Comparison of ENCODE assay signal across 18 cellular contexts in genomic region chr6:107275330-107275865, GRCh38.
DNase-seq lines count a peak whose midpoint lies in the region; ATAC-seq and TF ChIP-seq lines count a peak whose summit lies in the region.
"Had no signal": no experiment of that assay in that cellular context is flagged by ENCODE, and none has a peak within 500 bp of the region (broad histone marks: within the 10 kb centered on the region; RNA-seq: fewer than 3 reads in every experiment).

No MANE protein-coding gene starts in this region.

- BruUV-seq in IMR-90 (replicated peaks; lab: Mats Ljungman, UMichigan): no TSS peak

- in situ Hi-C loops in IMR-90 (cut with MboI; ENCODE audit: low sequenced_read_pairs): no loop called here

- no peak overlapping the region for H3K18ac ChIP-seq in IMR-90 (ENCODE audit: low read depth, low read length)

- H2AK9ac ChIP-seq in IMR-90 (replicated peaks; ENCODE audit: low read depth, low read length, poor library complexity): no peak overlapping the region

- no peaks in the 10 kb centered on the region for H3K27me3 Mint-ChIP-seq in naive thymus-derived CD8-positive, alpha-beta T cell
- H3K27me3 Mint-ChIP-seq in GM23338 (ENCODE audit: insufficient read depth, low read depth, poor library complexity): no peaks in the 10 kb centered on the region
- H3K27me3 Mint-ChIP-seq: naive B cell had no signal

- no peak overlapping the region for H4K5ac ChIP-seq in IMR-90 (ENCODE audit: low read depth, low read length)

- no peak overlapping the region for H3K27ac Mint-ChIP-seq in naive thymus-derived CD8-positive, alpha-beta T cell
- H3K27ac Mint-ChIP-seq in GM23338: no peak overlapping the region
- H3K27ac Mint-ChIP-seq: activated T-cell treated with anti-CD3 and anti-CD28 coated beads, Interleukin-2, amount 50 U/mL, for 72 hours; naive B cell had no signal

- DNase-seq in Daoy (ENCODE audit: low read depth) (peak; percentile 59), IMR-90 (peak; percentile 12), amniotic epithelial cell (ENCODE audit: low read depth) (peak; percentile 39), kidney tubule cell (ENCODE audit: low spot score) (peak; percentile 2), GM23338 (ENCODE audit: low spot score) (no peak)
- no peak for DNase-seq in naive thymus-derived CD8-positive, alpha-beta T cell
- DNase-seq: activated CD4-positive, alpha-beta T cell treated with anti-CD3 and anti-CD28 coated beads, Interleukin-2, amount 50 U/mL, for 48 hours; activated T-cell treated with anti-CD3 and anti-CD28 coated beads, Interleukin-2, amount 50 U/mL, for 72 hours; amygdala; naive B cell; NCI-H1417 treated with DMSO at 0.1 percent for 48 hours; NCI-H524 treated with DMSO at 0.1 percent for 48 hours; stimulated activated CD4-positive, alpha-beta T cell treated with anti-CD3 and anti-CD28 coated beads, Interleukin-2, amount 100 ng/mL, for 48 hours had no signal

- no peak overlapping the region for H2BK20ac ChIP-seq in IMR-90 (ENCODE audit: low read depth, low read length)

- no peaks in the 10 kb centered on the region for H3K79me2 ChIP-seq in GM23338 (replicated peaks; ENCODE audit: insufficient read depth)

- H4K91ac ChIP-seq in IMR-90 (ENCODE audit: insufficient read depth, low read depth, low read length): no peak overlapping the region

- TF ChIP-seq RAD21 in IMR-90 (IDR thresholded peaks at IDR 0.05; ENCODE audit: low read length): no peak

- H3K4ac ChIP-seq in IMR-90 (ENCODE audit: low read depth, low read length): no peak overlapping the region

- no peak overlapping the region for H2BK15ac ChIP-seq in IMR-90 (ENCODE audit: low read depth, low read length)

- H3K4me1 ChIP-seq in IMR-90 (ENCODE audit: control insufficient read depth, insufficient read depth, low read length) (no peaks in the 10 kb centered on the region), GM23338 (ENCODE audit: insufficient read depth) (peaks cover 11% of the 10 kb centered on the region; the same call in 1 of the 2 replicates)
- H3K4me1 ChIP-seq: tibial nerve had no signal

- dilution Hi-C loops in IMR-90 (cut with HindIII; ENCODE audit: low sequenced_read_pairs, unreplicated experiment): no loop called here

- H3K79me1 ChIP-seq in IMR-90 (ENCODE audit: low read depth in 1 of 2, low read length in 2 of 2): peaks cover 0 to 3% of the 10 kb centered on the region in 2 experiments; a peak in 1 of 4 replicates

- no peak overlapping the region for H2BK120ac ChIP-seq in IMR-90 (ENCODE audit: low read depth, low read length)

- H3K56ac ChIP-seq in IMR-90 (ENCODE audit: extremely low read depth, insufficient read depth, low read length): no peak overlapping the region

- TF ChIP-seq POLR2A in IMR-90 (IDR thresholded peaks at IDR 0.05; ENCODE audit: low read depth, low read length) (no peak), GM18505 (IDR thresholded peaks at IDR 0.05; ENCODE audit: borderline replicate concordance, extremely low read depth, insufficient read depth, insufficient read length) (no peak)

- no peak overlapping the region for H4K8ac ChIP-seq in IMR-90 (ENCODE audit: low read depth in 2 of 2, low read length in 2 of 2)

- H3K9me1 ChIP-seq in IMR-90 (ENCODE audit: insufficient read depth, low read length): peaks cover 3% of the 10 kb centered on the region; the same call in 1 of the 2 replicates

- H3F3A ChIP-seq in GM23338 (replicated peaks; ENCODE audit: low read depth): no peaks in the 10 kb centered on the region

- no peak overlapping the region for H3K4me3 Mint-ChIP-seq in naive thymus-derived CD8-positive, alpha-beta T cell
- H3K4me3 Mint-ChIP-seq in GM23338: no peak overlapping the region
- H3K4me3 Mint-ChIP-seq: activated T-cell treated with anti-CD3 and anti-CD28 coated beads, Interleukin-2, amount 50 U/mL, for 72 hours had no signal

- no peak overlapping the region for H2BK5ac ChIP-seq in IMR-90 (ENCODE audit: low read depth, low read length, poor library complexity, severe bottlenecking)

- H3K4me2 ChIP-seq in IMR-90 (ENCODE audit: low read depth, low read length) (no peak overlapping the region), GM23338 (no peak overlapping the region)

- H2AFZ ChIP-seq in IMR-90 (replicated peaks; ENCODE audit: low read length, poor library complexity) (no peak overlapping the region), GM23338 (no peak overlapping the region)

- H3K23ac ChIP-seq in IMR-90 (ENCODE audit: low read depth, low read length): no peak overlapping the region

- no peaks in the 10 kb centered on the region for H3K36me3 ChIP-seq in IMR-90 (ENCODE audit: control insufficient read depth, insufficient read depth, low read length)
- H3K36me3 ChIP-seq in GM23338 (ENCODE audit: insufficient read depth): no peaks in the 10 kb centered on the region

- H3K36me3 Mint-ChIP-seq in naive thymus-derived CD8-positive, alpha-beta T cell: peaks cover 4 to 31% (median 10%) of the 10 kb centered on the region in 3 donors
- no peaks in the 10 kb centered on the region for H3K36me3 Mint-ChIP-seq in GM23338 (ENCODE audit: low read depth)

- H3K14ac ChIP-seq in IMR-90 (replicated peaks; ENCODE audit: low read depth, low read length): no peak overlapping the region

- no peaks in the 10 kb centered on the region for H3K9me3 Mint-ChIP-seq in naive thymus-derived CD8-positive, alpha-beta T cell
- no peaks in the 10 kb centered on the region for H3K9me3 Mint-ChIP-seq in GM23338
- H3K9me3 Mint-ChIP-seq: activated T-cell treated with anti-CD3 and anti-CD28 coated beads, Interleukin-2, amount 50 U/mL, for 72 hours; naive B cell had no signal

- H3K27me3 ChIP-seq in IMR-90 (ENCODE audit: control insufficient read depth, insufficient read depth, low read length): no peaks in the 10 kb centered on the region
- H3K27me3 ChIP-seq in GM23338 (ENCODE audit: insufficient read depth): no peaks in the 10 kb centered on the region
- H3K27me3 ChIP-seq: tibial nerve had no signal

- POLR2A ChIA-PET in IMR-90 (lab: Charles Lee; ENCODE audit: unreplicated experiment): no interaction called here
- POLR2A ChIA-PET in naive thymus-derived CD8-positive, alpha-beta T cell (lab: Charles Lee): no interaction called here

- H4K20me1 ChIP-seq in IMR-90 (ENCODE audit: insufficient read depth, low read length) (no peaks in the 10 kb centered on the region), GM23338 (replicated peaks; ENCODE audit: insufficient read depth) (no peaks in the 10 kb centered on the region)

- WGBS in IMR-90 (ENCODE audit: extremely low coverage in 2 of 2, insufficient read length in 1 of 2), 2 experiments: no CpG with 5 or more reads among the region's 2 CpGs

- H3K4me3 ChIP-seq in IMR-90 (ENCODE audit: insufficient read depth, low read depth, low read length): no peak overlapping the region
- no peak overlapping the region for H3K4me3 ChIP-seq in GM23338
- H3K4me3 ChIP-seq: coronary artery, tibial nerve had no signal

- no peaks in the 10 kb centered on the region for H3K9me3 ChIP-seq in IMR-90 (ENCODE audit: control insufficient read depth, insufficient read depth, low read length)
- H3K9me3 ChIP-seq: tibial nerve had no signal

- TF ChIP-seq CTCF in IMR-90 (conservative IDR thresholded peaks at IDR 0.05; ENCODE audit: low read depth, low read length): no peak
- TF ChIP-seq CTCF in GM23338 (conservative IDR thresholded peaks at IDR 0.05; ENCODE audit: low read depth in 2 of 2): no peak

- intact Hi-C loops in IMR-90 (cut with micrococcal nuclease): no loop called here

- H3K9ac ChIP-seq in IMR-90 (ENCODE audit: low read depth, low read length): no peak overlapping the region

- H2AK5ac ChIP-seq in IMR-90 (ENCODE audit: low read depth, low read length): no peak overlapping the region

- ATAC-seq in IMR-90 (ENCODE audit: low read depth) (no peak), GM23338 (no peak), HG03095 (IDR thresholded peaks at IDR 0.05; ENCODE audit: unreplicated experiment) (no peak), GM18505 (IDR thresholded peaks at IDR 0.05; ENCODE audit: unreplicated experiment) (no peak)
- ATAC-seq in naive thymus-derived CD8-positive, alpha-beta T cell: no peak
- ATAC-seq: activated T-cell treated with anti-CD3 and anti-CD28 coated beads, Interleukin-2, amount 50 U/mL, for 72 hours; left lobe of liver had no signal

- H3K9me2 ChIP-seq in GM23338 (ENCODE audit: insufficient read depth): no peaks in the 10 kb centered on the region

- peaks cover 0 to 2% (median 0%) of the 10 kb centered on the region in 4 donors for H3K4me1 Mint-ChIP-seq in naive thymus-derived CD8-positive, alpha-beta T cell
- H3K4me1 Mint-ChIP-seq in GM23338: peaks cover 10% of the 10 kb centered on the region

- CTCF ChIA-PET in IMR-90 (lab: Yijun Ruan, JAX): no interaction called here

- no peak overlapping the region for H3K27ac ChIP-seq in IMR-90 (ENCODE audit: insufficient read depth, low read length)
- H3K27ac ChIP-seq in GM23338 (ENCODE audit: low read depth): no peak overlapping the region
- H3K27ac ChIP-seq: coronary artery, tibial nerve had no signal

TF ChIP-seq in IMR-90, 13 proteins besides CTCF, POLR2A, EP300 and RAD21 (continues in another document):
- TF ChIP-seq ELK1 (IDR thresholded peaks at IDR 0.05; ENCODE audit: borderline replicate concordance, low read depth, low read length): no peak

Comparison
In these comparisons a context has a peak if more than half of its experiments do, and no peak if none do; other contexts are left out.
1. DNase-seq: peak in Daoy (single experiment), IMR-90 (single experiment), amniotic epithelial cell (single experiment) and kidney tubule cell (single experiment); none in naive thymus-derived CD8-positive, alpha-beta T cell (0 of 10) and GM23338 (single experiment).